In the genomic region with DNA sequence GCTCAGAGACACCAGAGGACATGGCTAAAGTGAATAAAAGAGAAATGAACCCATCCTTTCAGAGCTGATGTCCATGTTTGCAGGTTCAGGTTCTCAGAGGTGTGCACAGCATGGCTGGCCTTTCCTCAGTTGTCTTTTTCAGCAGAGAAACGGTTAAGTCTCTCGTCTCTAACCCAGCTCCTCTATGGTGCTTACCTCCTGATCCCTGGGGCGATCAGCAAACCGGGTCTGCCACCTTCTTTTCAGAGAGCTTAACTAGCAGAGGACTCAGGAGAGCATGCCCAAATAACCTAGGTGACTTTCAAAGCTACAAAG, we compare ENCODE assay signal across 9 cellular contexts. TPM values are rescaled to one million over a fixed set of nuclear protein-coding genes. Genes with fewer than 3 reads are reported as not detected.
A peak's percentile ranks its signal among the peaks of the same experiment; 100 is the strongest.
DNase-seq lines count a peak whose midpoint lies in the region; ATAC-seq, FAIRE-seq and TF ChIP-seq lines count a peak whose summit lies in the region.
"Had no signal": no experiment of that assay in that cellular context is flagged by ENCODE, and none has a peak within 500 bp of the region (broad histone marks: within the 10 kb centered on the region; RNA-seq: fewer than 3 reads in every experiment).

No MANE protein-coding gene starts in this region.

- WGBS in small intestine, 3 donors = 37 to 69% (median 61%) methylated on average over 4 of the region's 4 CpGs

- TF ChIP-seq CTCF in left ventricle myocardium inferior (IDR thresholded peaks at IDR 0.05; ENCODE audit: borderline replicate concordance) = no peak

- H3K36me3 Mint-ChIP-seq in activated T-helper 17 cell treated with anti-CD3 and anti-CD28 coated beads, Interleukin-2, amount 50 U/mL, for 72 hours (ENCODE audit: low read depth) = peaks cover 59% of the 10 kb centered on the region
- H3K36me3 Mint-ChIP-seq: brain had no signal

- DNase-seq in small intestine (no peak), middle frontal gyrus (ENCODE audit: extremely low spot score, low spot score) (no peak), left ventricle myocardium inferior (no peak), NK-92 (lab: John Stamatoyannopoulos, UW; ENCODE audit: unreplicated experiment) (no peak)

- peak; percentile 13 for ATAC-seq in HG03095 (IDR thresholded peaks at IDR 0.05; ENCODE audit: unreplicated experiment)
- no peak for ATAC-seq in activated T-helper 17 cell treated with anti-CD3 and anti-CD28 coated beads, Interleukin-2, amount 50 U/mL, for 72 hours (replicated peaks)

- H3K4me3 ChIP-seq in small intestine (ENCODE audit: low read depth in 1 of 2, low read length in 2 of 2) = no peak overlapping the region
- H3K4me3 ChIP-seq in left ventricle myocardium inferior = no peak overlapping the region

- peak; percentile 50 for TF ChIP-seq POLR2A in GM18526 (IDR thresholded peaks at IDR 0.05; ENCODE audit: extremely low read depth, insufficient read length)

- H3K9me3 ChIP-seq in small intestine (ENCODE audit: control insufficient read depth, low read depth) = no peaks in the 10 kb centered on the region
- no peaks in the 10 kb centered on the region for H3K9me3 ChIP-seq in left ventricle myocardium inferior (replicated peaks)

- intact Hi-C loops in left ventricle myocardium inferior (cut with micrococcal nuclease) = no loop called here

- H3K27me3 ChIP-seq in small intestine (ENCODE audit: control insufficient read depth in 2 of 2, insufficient read depth in 2 of 2, low read length in 2 of 2) = no peaks in the 10 kb centered on the region
- no peaks in the 10 kb centered on the region for H3K27me3 ChIP-seq in left ventricle myocardium inferior (ENCODE audit: low read depth)

- H3K4me1 Mint-ChIP-seq in activated T-helper 17 cell treated with anti-CD3 and anti-CD28 coated beads, Interleukin-2, amount 50 U/mL, for 72 hours = peaks cover 33% of the 10 kb centered on the region
- H3K4me1 Mint-ChIP-seq: brain had no signal

- no peaks in the 10 kb centered on the region for H3K9me3 Mint-ChIP-seq in activated T-helper 17 cell treated with anti-CD3 and anti-CD28 coated beads, Interleukin-2, amount 50 U/mL, for 72 hours
- H3K9me3 Mint-ChIP-seq: brain had no signal

- H3K4me3 Mint-ChIP-seq in activated T-helper 17 cell treated with anti-CD3 and anti-CD28 coated beads, Interleukin-2, amount 50 U/mL, for 72 hours = peak overlapping the region; percentile 95
- H3K4me3 Mint-ChIP-seq: brain had no signal

- H3K4me1 ChIP-seq in small intestine (ENCODE audit: control insufficient read depth in 2 of 2, insufficient read depth in 1 of 2, low read depth in 1 of 2, low read length in 1 of 2) = no peaks in the 10 kb centered on the region
- no peaks in the 10 kb centered on the region for H3K4me1 ChIP-seq in left ventricle myocardium inferior

- no peaks in the 10 kb centered on the region for H3K27me3 Mint-ChIP-seq in activated T-helper 17 cell treated with anti-CD3 and anti-CD28 coated beads, Interleukin-2, amount 50 U/mL, for 72 hours
- H3K27me3 Mint-ChIP-seq: brain had no signal

- H3K27ac Mint-ChIP-seq in activated T-helper 17 cell treated with anti-CD3 and anti-CD28 coated beads, Interleukin-2, amount 50 U/mL, for 72 hours = peak overlapping the region; percentile 97
- H3K27ac Mint-ChIP-seq: brain had no signal

- H3K36me3 ChIP-seq in small intestine (ENCODE audit: control insufficient read depth in 2 of 2, insufficient read depth in 2 of 2, low read length in 2 of 2) = no peaks in the 10 kb centered on the region
- H3K36me3 ChIP-seq in left ventricle myocardium inferior = no peaks in the 10 kb centered on the region

- H3K27ac ChIP-seq in small intestine (ENCODE audit: low read depth in 1 of 2, low read length in 1 of 2) (peak overlapping the region; percentile 76 to 83), left ventricle myocardium inferior (replicated peaks) (no peak overlapping the region)

- FAIRE-seq in small intestine (lab: Jason Lieb, UNC) = no peak

RNA-seq across cellular contexts. Expression of gene AIM2, which starts 0.2 kb away (rescaled TPM):
- total RNA-seq in activated T-helper 17 cell treated with anti-CD3 and anti-CD28 coated beads, Interleukin-2, amount 50 U/mL, for 72 hours = 100 to 1,000 TPM in 1 of 2 donors, 10 to 100 TPM in 1; 47.2 to 123 TPM
- 1 to 10 TPM; 1.0 to 2.2 (median 1.1) TPM for polyA plus RNA-seq in small intestine
- 0.41 TPM for total RNA-seq in left ventricle myocardium inferior
- total RNA-seq: pulmonary artery endothelial cell had no signal

Comparison
In these comparisons a context has a peak if more than half of its experiments do, and no peak if none do; other contexts are left out.
1. RNA of gene AIM2, which starts 0.2 kb away (total RNA-seq): 47.2 to 123 TPM in activated T-helper 17 cell treated with anti-CD3 and anti-CD28 coated beads, Interleukin-2, amount 50 U/mL, for 72 hours; 0.41 TPM in left ventricle myocardium inferior (single experiment); every median in the first group is over 10 times any median in the second.